Comparison of ENCODE assay signal across 15 cellular contexts in the genomic region with DNA sequence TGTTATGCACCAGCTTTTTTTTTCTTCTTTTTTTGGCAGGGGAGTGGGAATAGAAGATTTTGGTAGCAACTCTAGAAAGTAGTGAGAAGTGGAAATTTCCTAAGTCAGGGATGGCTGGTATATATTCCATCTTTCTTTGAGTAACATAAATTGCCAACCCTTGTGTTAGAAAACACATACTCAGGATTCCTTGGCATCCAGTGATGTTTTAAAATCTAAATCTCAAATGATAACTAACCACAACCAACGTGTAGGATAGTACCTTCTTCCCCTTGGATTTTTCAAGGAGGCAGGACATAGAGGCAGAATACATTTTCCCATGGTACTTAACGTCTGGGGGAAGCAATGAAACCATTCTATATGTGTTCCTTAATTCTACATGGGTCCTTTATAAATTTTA.
DNase-seq lines count a peak whose midpoint lies in the region; FAIRE-seq and TF ChIP-seq lines count a peak whose summit lies in the region.
"Had no signal": no experiment of that assay in that cellular context is flagged by ENCODE, and none has a peak within 500 bp of the region (broad histone marks: within the 10 kb centered on the region; RNA-seq: fewer than 3 reads in every experiment).

No MANE protein-coding gene starts in this region.

- H3K27ac ChIP-seq in Karpas-422 (ENCODE audit: low read length): peak overlapping the region; percentile 73; the same call in 1 of the 2 replicates
- H3K27ac ChIP-seq in kidney (ENCODE audit: low read depth in 2 of 2, low read length in 2 of 2): no peak overlapping the region
- H3K27ac ChIP-seq: A549, C4-2B had no signal

- H3K9me2 ChIP-seq in Karpas-422 (replicated peaks; ENCODE audit: insufficient read depth, low read length): no peaks in the 10 kb centered on the region

- H3K79me2 ChIP-seq in Karpas-422 (ENCODE audit: low read length): no peaks in the 10 kb centered on the region

- H3K4me3 ChIP-seq in Karpas-422 (ENCODE audit: low read length) (no peak overlapping the region), kidney (ENCODE audit: low read length in 2 of 2) (no peak overlapping the region)
- H3K4me3 ChIP-seq: A549, GM23338 had no signal

- TF ChIP-seq CTCF in kidney (IDR thresholded peaks at IDR 0.05; ENCODE audit: borderline replicate concordance, extremely low read depth, insufficient read depth): no peak

- H3K27me3 ChIP-seq in Karpas-422 (ENCODE audit: low read length): no peaks in the 10 kb centered on the region
- H3K27me3 ChIP-seq: BE2C had no signal

- intact Hi-C loops in kidney (cut with DNase I): no loop called here

- H3K9me3 ChIP-seq in Karpas-422 (ENCODE audit: low read length): no peaks in the 10 kb centered on the region
- H3K9me3 ChIP-seq in kidney (ENCODE audit: control insufficient read depth in 1 of 2, low read length in 2 of 2): no peaks in the 10 kb centered on the region
- H3K9me3 ChIP-seq: A549, BE2C had no signal

- no peak overlapping the region for H2AFZ ChIP-seq in Karpas-422 (ENCODE audit: low read length)
- H2AFZ ChIP-seq: GM23338 had no signal

- H4K20me1 ChIP-seq in Karpas-422 (ENCODE audit: insufficient read depth, low read depth, low read length): no peaks in the 10 kb centered on the region

- FAIRE-seq in kidney (lab: Jason Lieb, UNC): no peak
- FAIRE-seq: A549, G401.6, GM12891 had no signal

- peak overlapping the region; percentile 70 for H3K4me2 ChIP-seq in Karpas-422 (ENCODE audit: low read depth, low read length, poor library complexity, severe bottlenecking)
- H3K4me2 ChIP-seq: A549 had no signal

- H3K4me1 ChIP-seq in Karpas-422 (ENCODE audit: low read length) (peaks cover 30% of the 10 kb centered on the region), kidney (ENCODE audit: control insufficient read depth in 1 of 2, insufficient read depth in 1 of 2, low read depth in 1 of 2, low read length in 2 of 2) (peaks cover under 1 to 6% of the 10 kb centered on the region in 2 donors)
- H3K4me1 ChIP-seq: A549, BE2C had no signal

- H3K36me3 ChIP-seq in Karpas-422 (ENCODE audit: insufficient read depth, low read length) (no peaks in the 10 kb centered on the region), kidney (ENCODE audit: control insufficient read depth in 1 of 2, insufficient read depth in 2 of 2, low read length in 2 of 2) (no peaks in the 10 kb centered on the region)
- H3K36me3 ChIP-seq: BE2C had no signal

- H3K9ac ChIP-seq in Karpas-422 (ENCODE audit: low read length): no peak overlapping the region; the same call in 1 of the 2 replicates
- H3K9ac ChIP-seq in kidney (ENCODE audit: low read length in 2 of 2): no peak overlapping the region

- DNase-seq in Karpas-422: no peak
- DNase-seq in amniotic epithelial cell (ENCODE audit: low read depth): peak; percentile 88
- peak; percentile 36 for DNase-seq in inferior parietal cortex (ENCODE audit: extremely low spot score)
- no peak for DNase-seq in NCI-H526 treated with DMSO at 0.1 percent for 48 hours (lab: John Stamatoyannopoulos, UW)
- DNase-seq in dedifferentiated amniotic fluid mesenchymal stem cell (ENCODE audit: extremely low spot score): no peak
- DNase-seq in kidney: no peak
- DNase-seq: BE2C; CD4-positive, alpha-beta memory T cell; EL; H9 had no signal

Comparison
In these comparisons a context has a peak if more than half of its experiments do, and no peak if none do; other contexts are left out.
1. DNase-seq: peak in amniotic epithelial cell (single experiment) and inferior parietal cortex (single experiment); none in Karpas-422 (single experiment), NCI-H526 treated with DMSO at 0.1 percent for 48 hours (single experiment), dedifferentiated amniotic fluid mesenchymal stem cell (single experiment) and kidney (single experiment).